In the genomic region with DNA sequence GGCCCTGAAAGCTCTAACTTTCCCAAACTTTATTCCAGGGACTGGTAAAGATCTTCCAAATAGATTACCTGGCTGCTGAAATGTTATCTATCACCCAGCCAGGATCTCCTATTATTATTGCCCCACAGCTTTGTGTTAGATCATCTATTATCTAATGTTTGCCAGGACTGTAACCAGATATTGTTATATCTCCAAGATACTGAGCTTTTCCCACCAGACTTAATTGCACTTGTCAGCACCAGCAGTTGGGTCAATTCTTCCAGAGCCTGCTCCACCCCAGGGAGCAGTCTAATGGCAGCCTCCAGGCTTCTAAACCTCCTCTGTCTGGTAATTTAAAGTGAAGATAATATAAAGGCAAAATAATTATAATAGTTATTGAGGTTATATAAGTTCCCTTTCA, we compare ENCODE assay signal across 7 cellular contexts.
"Had no signal": no experiment of that assay in that cellular context is flagged by ENCODE, and none has a peak within 500 bp of the region (broad histone marks: within the 10 kb centered on the region; RNA-seq: fewer than 3 reads in every experiment).

No MANE protein-coding gene starts in this region.

- H2AFZ ChIP-seq: GM23248 had no signal

- DNase-seq: GM23248, H9, HCEC 1CT, KBM-7 had no signal

- H3K36me3 Mint-ChIP-seq: IgD-negative memory B cell had no signal

- H3K9me3 Mint-ChIP-seq: H9, IgD-negative memory B cell had no signal

- ATAC-seq: HepG2 had no signal

- H3K9ac ChIP-seq: GM23248 had no signal

- H3K27ac ChIP-seq: GM23248, HL-60 had no signal

- H3K4me3 ChIP-seq: GM23248 had no signal

- H3K4me3 Mint-ChIP-seq: H9, IgD-negative memory B cell had no signal

- H3K27ac Mint-ChIP-seq: H9, IgD-negative memory B cell had no signal
